In the genomic region with DNA sequence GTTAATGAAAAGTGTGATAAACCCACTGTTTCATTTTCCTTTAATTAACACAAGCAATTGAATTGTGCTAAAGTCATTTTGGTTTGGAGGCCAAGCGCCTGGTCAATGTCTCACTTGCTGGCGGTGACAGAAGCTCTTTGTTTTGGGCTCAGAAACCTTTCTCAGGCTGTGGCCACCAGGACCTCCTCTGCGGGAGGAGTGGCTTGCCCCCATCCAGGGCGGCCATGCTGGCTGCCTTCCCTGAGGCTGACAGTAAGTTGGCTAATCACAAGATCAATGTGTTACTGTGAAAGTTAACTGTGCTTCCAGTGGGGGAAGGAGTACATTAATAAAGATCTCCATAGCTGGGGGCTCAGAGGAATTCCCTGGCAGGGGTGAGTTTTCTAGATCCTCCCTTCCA, we compare ENCODE assay signal across 27 cellular contexts.
"Had no signal": no experiment of that assay in that cellular context is flagged by ENCODE, and none has a peak within 500 bp of the region (broad histone marks: within the 10 kb centered on the region; RNA-seq: fewer than 3 reads in every experiment).

No MANE protein-coding gene starts in this region.

- H3K27ac Mint-ChIP-seq: dendritic cell treated with granulocyte-macrophage colony-stimulating factor and Interleukin-4, amounts not matched to agents 40 ng/mL and 50 ng/mL, for 4 days; endodermal cell; memory B cell; natural killer cell; stimulated activated memory B cell treated with anti-CD40 and anti-IgM and Interleukin-4, amounts not matched to agents 10 μg/mL and 1 μg/mL and 100 μg/mL, for 72 hours; type B pancreatic cell had no signal

- H3K27me3 Mint-ChIP-seq: dendritic cell treated with granulocyte-macrophage colony-stimulating factor and Interleukin-4, amounts not matched to agents 40 ng/mL and 50 ng/mL, for 4 days; memory B cell; stimulated activated memory B cell treated with anti-CD40 and anti-IgM and Interleukin-4, amounts not matched to agents 10 μg/mL and 1 μg/mL and 100 μg/mL, for 72 hours had no signal

- DNase-seq: effector CD8-positive, alpha-beta T cell; foreskin keratinocyte; glutamatergic neuron; heart right ventricle; hippocampal formation; left cardiac atrium; left ventricle myocardium inferior; lower lobe of right lung; natural killer cell; psoas muscle; right cardiac atrium; sigmoid colon; spleen; stimulated activated CD4-positive, alpha-beta T cell treated with anti-CD3 and anti-CD28 coated beads, Interleukin-4, amount 100 ng/mL, for 4 hours; stimulated activated naive CD8-positive, alpha-beta T cell treated with anti-CD3 and anti-CD28 coated beads, Interleukin-15, Interleukin-2, amounts not matched to agents 100 U/mL and 50 U/mL, for 24 hours; testis; tibial artery had no signal

- H3K4me3 Mint-ChIP-seq: dendritic cell treated with granulocyte-macrophage colony-stimulating factor and Interleukin-4, amounts not matched to agents 40 ng/mL and 50 ng/mL, for 4 days; endodermal cell; memory B cell; natural killer cell; neural crest cell; stimulated activated memory B cell treated with anti-CD40 and anti-IgM and Interleukin-4, amounts not matched to agents 10 μg/mL and 1 μg/mL and 100 μg/mL, for 72 hours; type B pancreatic cell had no signal

- H3K36me3 Mint-ChIP-seq: memory B cell; natural killer cell; stimulated activated memory B cell treated with anti-CD40 and anti-IgM and Interleukin-4, amounts not matched to agents 10 μg/mL and 1 μg/mL and 100 μg/mL, for 72 hours had no signal

- H3K9me3 Mint-ChIP-seq: endodermal cell had no signal

- FAIRE-seq: colon, endothelial cell of umbilical vein, islet of Langerhans had no signal

- H3K4me1 Mint-ChIP-seq: endodermal cell; memory B cell; natural killer cell; stimulated activated memory B cell treated with anti-CD40 and anti-IgM and Interleukin-4, amounts not matched to agents 10 μg/mL and 1 μg/mL and 100 μg/mL, for 72 hours had no signal

- ATAC-seq: foreskin keratinocyte; gastroesophageal sphincter; heart right ventricle; left cardiac atrium; lower lobe of right lung; natural killer cell; psoas muscle; right cardiac atrium; stimulated activated memory B cell treated with anti-CD40 and anti-IgM and Interleukin-4, amounts not matched to agents 10 μg/mL and 1 μg/mL and 100 μg/mL, for 72 hours; stimulated activated naive CD8-positive, alpha-beta T cell treated with anti-CD3 and anti-CD28 coated beads, Interleukin-15, Interleukin-2, amounts not matched to agents 100 U/mL and 50 U/mL, for 24 hours had no signal
